8 cellular contexts compared by ENCODE assay signal in genomic region chr17:27293898-27294688, GRCh38. TPM values are rescaled to one million over a fixed set of nuclear protein-coding genes. Genes with fewer than 3 reads are reported as not detected.
DNase-seq lines count a peak whose midpoint lies in the region; ATAC-seq lines count a peak whose summit lies in the region.

TSS of gene WSB1 (plus strand) at chr17:27294114. CDS start at chr17:27294396, 282 bp downstream.

- ATAC-seq in naive thymus-derived CD4-positive, alpha-beta T cell = peak; percentile 94
- ATAC-seq in stimulated activated memory B cell treated with anti-CD40 and anti-IgM and Interleukin-4, amounts not matched to agents 10 μg/mL and 1 μg/mL and 100 μg/mL, for 72 hours = peak; percentile 96

- intact Hi-C loops in naive thymus-derived CD4-positive, alpha-beta T cell (cut with micrococcal nuclease) = loop anchor here (1.0 to 10.0 kb wide), 16 partner anchors 13 to 747 kb away; partner anchors contain the start of genes KSR1 (in 2 of the 2) and LYRM9 (in 2 of the 2)

- no peaks in the 10 kb centered on the region for H3K27me3 Mint-ChIP-seq in naive thymus-derived CD4-positive, alpha-beta T cell
- no peaks in the 10 kb centered on the region for H3K27me3 Mint-ChIP-seq in stimulated activated memory B cell treated with anti-CD40 and anti-IgM and Interleukin-4, amounts not matched to agents 10 μg/mL and 1 μg/mL and 100 μg/mL, for 72 hours

- H3K27ac Mint-ChIP-seq in naive thymus-derived CD4-positive, alpha-beta T cell = peak within 1 kb of the TSS; percentile 94 to 100 (median 99)
- peak within 1 kb of the TSS; percentile 95 for H3K27ac Mint-ChIP-seq in stimulated activated memory B cell treated with anti-CD40 and anti-IgM and Interleukin-4, amounts not matched to agents 10 μg/mL and 1 μg/mL and 100 μg/mL, for 72 hours

- H3K9me3 Mint-ChIP-seq in naive thymus-derived CD4-positive, alpha-beta T cell = peaks cover 0 to 2% (median 0%) of the 10 kb centered on the region in 11 donors
- H3K9me3 Mint-ChIP-seq in stimulated activated memory B cell treated with anti-CD40 and anti-IgM and Interleukin-4, amounts not matched to agents 10 μg/mL and 1 μg/mL and 100 μg/mL, for 72 hours = no peaks in the 10 kb centered on the region

- H3K36me3 ChIP-seq in naive thymus-derived CD4-positive, alpha-beta T cell (ENCODE audit: control insufficient read depth in 2 of 3, insufficient read depth in 3 of 3, low read length in 3 of 3) = peaks cover 0 to 7% (median 0%) of the 10 kb centered on the region in 3 experiments

- peaks cover 19 to 34% of the 10 kb centered on the region in 2 donors for H3K4me1 ChIP-seq in naive thymus-derived CD4-positive, alpha-beta T cell (ENCODE audit: control insufficient read depth in 2 of 2, insufficient read depth in 2 of 2, low read length in 2 of 2)

- peak; percentile 90 for DNase-seq in EL
- peak; percentile 79 for DNase-seq in GOT3 (lab: John Stamatoyannopoulos, UW)
- DNase-seq in LHCN-M2 (ENCODE audit: low read depth) = peak; percentile 92
- DNase-seq in RKO (ENCODE audit: low spot score) = peak; percentile 94
- peak; percentile 84 to 87 for DNase-seq in activated T-helper 1 cell treated with anti-CD3 and anti-CD28 coated beads, Interleukin-2, amount 50 U/mL, for 16 hours (ENCODE audit: low read depth in 1 of 2, low spot score in 1 of 2)
- peak; percentile 94 for DNase-seq in fibroblast of gingiva (ENCODE audit: low read depth)
- peak; percentile 91 to 96 (median 94) for DNase-seq in naive thymus-derived CD4-positive, alpha-beta T cell

- peak within 1 kb of the TSS; percentile 99 for H3K4me3 ChIP-seq in naive thymus-derived CD4-positive, alpha-beta T cell (ENCODE audit: low read length)

- POLR2A ChIA-PET in naive thymus-derived CD4-positive, alpha-beta T cell (lab: Charles Lee) = interaction anchor here (0.6 to 4.5 kb wide), 19 partner anchors 9 to 572 kb away, joined by 3 to 23 read pairs (median 6); partner anchors contain the start of gene KSR1

- H3K4me3 Mint-ChIP-seq in naive thymus-derived CD4-positive, alpha-beta T cell = peak within 1 kb of the TSS; percentile 90 to 100 (median 96)
- peak within 1 kb of the TSS; percentile 90 for H3K4me3 Mint-ChIP-seq in stimulated activated memory B cell treated with anti-CD40 and anti-IgM and Interleukin-4, amounts not matched to agents 10 μg/mL and 1 μg/mL and 100 μg/mL, for 72 hours

- no peaks in the 10 kb centered on the region for H3K27me3 ChIP-seq in naive thymus-derived CD4-positive, alpha-beta T cell (ENCODE audit: control insufficient read depth in 2 of 2, insufficient read depth in 2 of 2, low read length in 2 of 2)

- H3K4me1 Mint-ChIP-seq in naive thymus-derived CD4-positive, alpha-beta T cell = peaks cover 21 to 51% (median 43%) of the 10 kb centered on the region in 7 donors
- H3K4me1 Mint-ChIP-seq in stimulated activated memory B cell treated with anti-CD40 and anti-IgM and Interleukin-4, amounts not matched to agents 10 μg/mL and 1 μg/mL and 100 μg/mL, for 72 hours = peaks cover 40% of the 10 kb centered on the region

- H3K9me3 ChIP-seq in naive thymus-derived CD4-positive, alpha-beta T cell (ENCODE audit: control insufficient read depth in 2 of 3, low read length in 3 of 3) = no peaks in the 10 kb centered on the region

- CTCF ChIA-PET in naive thymus-derived CD4-positive, alpha-beta T cell (lab: Charles Lee) = interaction anchor here (0.7 to 0.9 kb wide), 3 partner anchors 9 to 306 kb away, joined by 3 read pairs; no protein-coding TSS in a partner anchor

- peaks cover 0 to 11% (median 0%) of the 10 kb centered on the region in 5 donors for H3K36me3 Mint-ChIP-seq in naive thymus-derived CD4-positive, alpha-beta T cell
- H3K36me3 Mint-ChIP-seq in stimulated activated memory B cell treated with anti-CD40 and anti-IgM and Interleukin-4, amounts not matched to agents 10 μg/mL and 1 μg/mL and 100 μg/mL, for 72 hours = peaks cover 17% of the 10 kb centered on the region

- H3K27ac ChIP-seq in naive thymus-derived CD4-positive, alpha-beta T cell (ENCODE audit: low read depth, low read length) = peak within 1 kb of the TSS; percentile 96

RNA-seq across cellular contexts. Expression of gene WSB1, which starts in this region (rescaled TPM):
- 75.1 and 82.6 TPM in 2 replicates for total RNA-seq in LHCN-M2 (2014; rRNA removed)
- polyA plus RNA-seq in LHCN-M2 (2012) = 21.3 TPM
- total RNA-seq in naive thymus-derived CD4-positive, alpha-beta T cell = 100 to 1,000 TPM; 110 to 185 (median 134) TPM
- 100 to 1,000 TPM; 170 to 204 TPM for polyA plus RNA-seq in naive thymus-derived CD4-positive, alpha-beta T cell

Comparison
In these comparisons a context has a peak if more than half of its experiments do, and no peak if none do; other contexts are left out.
1. Peak in every context shown above with its lines: DNase-seq, ATAC-seq, H3K4me3 ChIP-seq and H3K27ac ChIP-seq.